Comparison of ENCODE assay signal across 9 cellular contexts in the genomic region with DNA sequence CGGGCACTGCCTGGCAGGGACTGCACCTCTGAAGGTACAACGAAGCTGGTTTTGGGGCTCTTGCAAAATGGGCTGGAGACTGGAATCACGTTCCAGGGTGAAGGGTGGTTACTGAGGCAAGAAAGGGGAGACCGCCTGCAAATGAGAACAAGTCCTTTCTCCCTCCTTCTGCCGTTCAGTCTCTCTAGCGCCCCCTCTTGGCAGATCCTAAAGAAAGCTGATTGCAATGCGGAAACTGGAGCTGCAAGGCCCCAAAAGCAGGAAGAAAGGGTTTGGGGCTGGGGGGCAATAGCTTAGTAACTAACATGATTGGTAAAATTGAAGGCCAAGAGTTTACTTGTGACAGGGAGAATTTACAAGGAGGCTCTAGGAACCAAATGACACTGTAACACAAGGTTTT.
DNase-seq lines count a peak whose midpoint lies in the region; ATAC-seq, FAIRE-seq and TF ChIP-seq lines count a peak whose summit lies in the region.
"Had no signal": no experiment of that assay in that cellular context is flagged by ENCODE, and none has a peak within 500 bp of the region (broad histone marks: within the 10 kb centered on the region; RNA-seq: fewer than 3 reads in every experiment).

No MANE protein-coding gene starts in this region.

- peak in 1 of 2 experiments; percentile 44; a peak in 2 of 4 replicates for TF ChIP-seq RAD21 in K562 (CRISPR knock-in tag; conservative IDR thresholded peaks at IDR 0.05 in 1 of 2, IDR thresholded peaks at IDR 0.05 in 1 of 2)

- H3K36me3 ChIP-seq in cardiac muscle cell, result no peaks in the 10 kb centered on the region
- no peaks in the 10 kb centered on the region for H3K36me3 ChIP-seq in K562 (ENCODE audit: control insufficient read depth, insufficient read depth, low read length)

- TF ChIP-seq CTCF in cardiac muscle cell (IDR thresholded peaks at IDR 0.05; ENCODE audit: low read depth, low read length), result peak; percentile 54
- TF ChIP-seq CTCF in K562 (IDR thresholded peaks at IDR 0.05 in 2 of 3, conservative IDR thresholded peaks at IDR 0.05 in 1 of 3; ENCODE audit: insufficient read depth in 2 of 3, low read depth in 1 of 3, low read length in 3 of 3), result peak; percentile 66 to 78 (median 72)
- TF ChIP-seq CTCF in progenitor cell of endocrine pancreas (IDR thresholded peaks at IDR 0.05; ENCODE audit: unreplicated experiment), result peak; percentile 48

- H3K4me1 Mint-ChIP-seq in progenitor cell of endocrine pancreas (ENCODE audit: low read depth), result no peaks in the 10 kb centered on the region
- H3K4me1 Mint-ChIP-seq: activated naive CD8-positive, alpha-beta T cell treated with anti-CD3 and anti-CD28 coated beads, Interleukin-2, amount 10 ng/mL, durations not matched to agents 7 days and 5 days had no signal

- no peak overlapping the region for H3K4me3 ChIP-seq in cardiac muscle cell
- H3K4me3 ChIP-seq in K562, result no peak overlapping the region

- no peaks in the 10 kb centered on the region for H4K20me1 ChIP-seq in K562 (replicated peaks; ENCODE audit: control insufficient read depth, insufficient read depth, low read length)

- H3K27ac ChIP-seq in cardiac muscle cell (no peak overlapping the region), K562 (ENCODE audit: extremely low read depth, low read depth, low read length) (no peak overlapping the region)

- no TSS peak for BruUV-seq in K562 (replicated peaks; lab: Mats Ljungman, UMichigan)

- H2AFZ ChIP-seq in K562 (ENCODE audit: low read depth, low read length), result peak overlapping the region; percentile 41

- no peaks in the 10 kb centered on the region for H3K9me1 ChIP-seq in K562 (ENCODE audit: control insufficient read depth, insufficient read depth, low read length)

- peak; percentile 82 for FAIRE-seq in K562 (lab: Jason Lieb, UNC)

- no peaks in the 10 kb centered on the region for H3K4me1 ChIP-seq in cardiac muscle cell (ENCODE audit: low read depth)
- H3K4me1 ChIP-seq in K562 (replicated peaks in 1 of 2; ENCODE audit: control insufficient read depth in 2 of 2, insufficient read depth in 2 of 2, low read length in 2 of 2), result no peaks in the 10 kb centered on the region

- DNase-seq in cardiac muscle cell (ENCODE audit: low read depth in 1 of 2, low spot score in 1 of 2) (peak; percentile 10 to 38), cardiac septum (ENCODE audit: low spot score) (no peak), Kasumi-1 (lab: John Stamatoyannopoulos, UW) (peak; percentile 29 to 54), K562 (ENCODE audit: extremely low read depth in 1 of 4, low spot score in 3 of 4) (peak; percentile 40 to 74 (median 57)), progenitor cell of endocrine pancreas (ENCODE audit: low spot score, unreplicated experiment) (no peak), cortex of kidney (lab: John Stamatoyannopoulos, UW) (no peak)
- DNase-seq in NK-92 treated with Interleukin-12 subunit alpha and Interleukin-12 subunit beta, amount 100 ng/mL, for 24 hours (lab: John Stamatoyannopoulos, UW), result no peak
- DNase-seq: activated naive CD8-positive, alpha-beta T cell treated with anti-CD3 and anti-CD28 coated beads, Interleukin-2, amount 10 ng/mL, durations not matched to agents 7 days and 5 days had no signal

- H3K4me2 ChIP-seq in K562 (ENCODE audit: insufficient read depth, low read length), result no peak overlapping the region; the same call in 1 of the 2 replicates

- H3K27me3 ChIP-seq in cardiac muscle cell (no peaks in the 10 kb centered on the region), K562 (ENCODE audit: control insufficient read depth in 2 of 2, insufficient read depth in 2 of 2, low read length in 2 of 2) (no peaks in the 10 kb centered on the region)

- H3K9me3 ChIP-seq in cardiac muscle cell (ENCODE audit: low read depth), result no peaks in the 10 kb centered on the region
- H3K9me3 ChIP-seq in K562 (replicated peaks; ENCODE audit: control insufficient read depth, insufficient read depth, low read depth, low read length), result no peaks in the 10 kb centered on the region

- no peaks in the 10 kb centered on the region for H3K27me3 Mint-ChIP-seq in progenitor cell of endocrine pancreas
- H3K27me3 Mint-ChIP-seq: activated naive CD8-positive, alpha-beta T cell treated with anti-CD3 and anti-CD28 coated beads, Interleukin-2, amount 10 ng/mL, durations not matched to agents 7 days and 5 days had no signal

- H3K9me3 Mint-ChIP-seq in progenitor cell of endocrine pancreas (ENCODE audit: low read depth), result no peaks in the 10 kb centered on the region
- H3K9me3 Mint-ChIP-seq: activated naive CD8-positive, alpha-beta T cell treated with anti-CD3 and anti-CD28 coated beads, Interleukin-2, amount 10 ng/mL, durations not matched to agents 7 days and 5 days had no signal

- H3K36me3 Mint-ChIP-seq in progenitor cell of endocrine pancreas (ENCODE audit: insufficient read depth), result no peaks in the 10 kb centered on the region
- H3K36me3 Mint-ChIP-seq: activated naive CD8-positive, alpha-beta T cell treated with anti-CD3 and anti-CD28 coated beads, Interleukin-2, amount 10 ng/mL, durations not matched to agents 7 days and 5 days had no signal

- no peak for TF ChIP-seq EP300 in K562 (IDR thresholded peaks at IDR 0.05; ENCODE audit: low read length)

- H3K27ac Mint-ChIP-seq in progenitor cell of endocrine pancreas, result no peak overlapping the region
- H3K27ac Mint-ChIP-seq: activated naive CD8-positive, alpha-beta T cell treated with anti-CD3 and anti-CD28 coated beads, Interleukin-2, amount 10 ng/mL, durations not matched to agents 7 days and 5 days had no signal

- CTCF ChIA-PET in K562 (lab: Yijun Ruan, JAX; ENCODE audit: low intra/inter-chr PET ratio), result interaction anchor here (1.2 kb wide), 1 partner anchor 246 kb away, joined by 3 read pairs; no protein-coding TSS in a partner anchor

- ATAC-seq in K562 (peak; percentile 84), HG03039 (IDR thresholded peaks at IDR 0.05; ENCODE audit: unreplicated experiment) (no peak)

- no peak overlapping the region for H3K9ac ChIP-seq in K562 (ENCODE audit: insufficient read depth in 1 of 2, low read depth in 2 of 2, low read length in 2 of 2)

- 15% methylated on average over 7 of the region's 7 CpGs for WGBS in K562 (ENCODE audit: insufficient coverage, low coverage, missing lambda C conversion rate)

- POLR2A ChIA-PET in K562 (lab: Yijun Ruan, JAX), result interaction anchor here (0.8 kb wide), 1 partner anchor 14 kb away, joined by 3 read pairs; no protein-coding TSS in a partner anchor

- no peak for TF ChIP-seq POLR2A in K562 (conservative IDR thresholded peaks at IDR 0.05)

- intact Hi-C loops in cardiac septum (cut with DNase I), result no loop called here
- intact Hi-C loops in K562 (cut with micrococcal nuclease), result loop anchor here (5.0 to 10.0 kb wide), 3 partner anchors 318 to 565 kb away; no protein-coding TSS in a partner anchor

- H3K79me2 ChIP-seq in K562 (ENCODE audit: control insufficient read depth, insufficient read depth, low read length), result no peaks in the 10 kb centered on the region

- no peak overlapping the region for H3K4me3 Mint-ChIP-seq in progenitor cell of endocrine pancreas (ENCODE audit: low read depth)
- H3K4me3 Mint-ChIP-seq: activated naive CD8-positive, alpha-beta T cell treated with anti-CD3 and anti-CD28 coated beads, Interleukin-2, amount 10 ng/mL, durations not matched to agents 7 days and 5 days had no signal

- in situ Hi-C loops in K562 (cut with MboI), result no loop called here

TF ChIP-seq in K562, 482 proteins besides CTCF, POLR2A, EP300 and RAD21 (continues in another document):
- TF ChIP-seq, protein P1, sequence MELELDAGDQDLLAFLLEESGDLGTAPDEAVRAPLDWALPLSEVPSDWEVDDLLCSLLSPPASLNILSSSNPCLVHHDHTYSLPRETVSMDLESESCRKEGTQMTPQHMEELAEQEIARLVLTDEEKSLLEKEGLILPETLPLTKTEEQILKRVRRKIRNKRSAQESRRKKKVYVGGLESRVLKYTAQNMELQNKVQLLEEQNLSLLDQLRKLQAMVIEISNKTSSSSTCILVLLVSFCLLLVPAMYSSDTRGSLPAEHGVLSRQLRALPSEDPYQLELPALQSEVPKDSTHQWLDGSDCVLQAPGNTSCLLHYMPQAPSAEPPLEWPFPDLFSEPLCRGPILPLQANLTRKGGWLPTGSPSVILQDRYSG (tag; conservative IDR thresholded peaks at IDR 0.05; ENCODE audit: low read depth), result no peak
- TF ChIP-seq, protein P2, sequence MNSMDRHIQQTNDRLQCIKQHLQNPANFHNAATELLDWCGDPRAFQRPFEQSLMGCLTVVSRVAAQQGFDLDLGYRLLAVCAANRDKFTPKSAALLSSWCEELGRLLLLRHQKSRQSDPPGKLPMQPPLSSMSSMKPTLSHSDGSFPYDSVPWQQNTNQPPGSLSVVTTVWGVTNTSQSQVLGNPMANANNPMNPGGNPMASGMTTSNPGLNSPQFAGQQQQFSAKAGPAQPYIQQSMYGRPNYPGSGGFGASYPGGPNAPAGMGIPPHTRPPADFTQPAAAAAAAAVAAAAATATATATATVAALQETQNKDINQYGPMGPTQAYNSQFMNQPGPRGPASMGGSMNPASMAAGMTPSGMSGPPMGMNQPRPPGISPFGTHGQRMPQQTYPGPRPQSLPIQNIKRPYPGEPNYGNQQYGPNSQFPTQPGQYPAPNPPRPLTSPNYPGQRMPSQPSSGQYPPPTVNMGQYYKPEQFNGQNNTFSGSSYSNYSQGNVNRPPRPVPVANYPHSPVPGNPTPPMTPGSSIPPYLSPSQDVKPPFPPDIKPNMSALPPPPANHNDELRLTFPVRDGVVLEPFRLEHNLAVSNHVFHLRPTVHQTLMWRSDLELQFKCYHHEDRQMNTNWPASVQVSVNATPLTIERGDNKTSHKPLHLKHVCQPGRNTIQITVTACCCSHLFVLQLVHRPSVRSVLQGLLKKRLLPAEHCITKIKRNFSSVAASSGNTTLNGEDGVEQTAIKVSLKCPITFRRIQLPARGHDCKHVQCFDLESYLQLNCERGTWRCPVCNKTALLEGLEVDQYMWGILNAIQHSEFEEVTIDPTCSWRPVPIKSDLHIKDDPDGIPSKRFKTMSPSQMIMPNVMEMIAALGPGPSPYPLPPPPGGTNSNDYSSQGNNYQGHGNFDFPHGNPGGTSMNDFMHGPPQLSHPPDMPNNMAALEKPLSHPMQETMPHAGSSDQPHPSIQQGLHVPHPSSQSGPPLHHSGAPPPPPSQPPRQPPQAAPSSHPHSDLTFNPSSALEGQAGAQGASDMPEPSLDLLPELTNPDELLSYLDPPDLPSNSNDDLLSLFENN (IDR thresholded peaks at IDR 0.05; ENCODE audit: low read depth in 2 of 2, low read length in 2 of 2), result no peak
- TF ChIP-seq, protein P3, sequence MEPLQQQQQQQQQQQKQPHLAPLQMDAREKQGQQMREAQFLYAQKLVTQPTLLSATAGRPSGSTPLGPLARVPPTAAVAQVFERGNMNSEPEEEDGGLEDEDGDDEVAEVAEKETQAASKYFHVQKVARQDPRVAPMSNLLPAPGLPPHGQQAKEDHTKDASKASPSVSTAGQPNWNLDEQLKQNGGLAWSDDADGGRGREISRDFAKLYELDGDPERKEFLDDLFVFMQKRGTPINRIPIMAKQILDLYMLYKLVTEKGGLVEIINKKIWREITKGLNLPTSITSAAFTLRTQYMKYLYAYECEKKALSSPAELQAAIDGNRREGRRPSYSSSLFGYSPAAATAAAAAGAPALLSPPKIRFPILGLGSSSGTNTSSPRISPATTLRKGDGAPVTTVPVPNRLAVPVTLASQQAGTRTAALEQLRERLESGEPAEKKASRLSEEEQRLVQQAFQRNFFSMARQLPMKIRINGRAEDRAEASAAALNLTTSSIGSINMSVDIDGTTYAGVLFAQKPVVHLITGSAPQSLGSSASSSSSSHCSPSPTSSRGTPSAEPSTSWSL (CRISPR knock-in tag; IDR thresholded peaks at IDR 0.05; ENCODE audit: borderline replicate concordance), result no peak

Comparison
In these comparisons a context has a peak if more than half of its experiments do, and no peak if none do; other contexts are left out.
1. DNase-seq: peak in cardiac muscle cell (2 of 2), Kasumi-1 (2 of 2) and K562 (4 of 4); none in cardiac septum (single experiment), progenitor cell of endocrine pancreas (single experiment), cortex of kidney (single experiment) and NK-92 treated with Interleukin-12 subunit alpha and Interleukin-12 subunit beta, amount 100 ng/mL, for 24 hours (single experiment).
2. Peak in every context shown above with its lines, with median percentiles within 50 percentile points of each other: CTCF ChIP-seq.